ENCODE assay signal across 8 cellular contexts in genomic region chr6:24646771-24647170, GRCh38. TPM values are rescaled to one million over a fixed set of nuclear protein-coding genes. Genes with fewer than 3 reads are reported as not detected.
DNase-seq lines count a peak whose midpoint lies in the region; ATAC-seq and TF ChIP-seq lines count a peak whose summit lies in the region.

No MANE protein-coding gene starts in this region.

- in situ Hi-C loops in Caki2 (cut with HindIII; ENCODE audit: low pct_unique_long_range_greater_than_20kb, low sequenced_read_pairs): no loop called here

- 86 to 91% methylated on average over 8 of the region's 8 CpGs for WGBS in lung, 2 donors

- no peak overlapping the region for H3K4me3 ChIP-seq in HUES48 (ENCODE audit: low read depth, low read length)
- no peak overlapping the region for H3K4me3 ChIP-seq in lung

- H3K27ac Mint-ChIP-seq in activated naive CD8-positive, alpha-beta T cell treated with anti-CD3 and anti-CD28 coated beads, Interleukin-2, amount 50 U/mL, for 24 hours: no peak overlapping the region

- H3K36me3 ChIP-seq in HUES48 (ENCODE audit: control insufficient read depth, insufficient read depth, low read length) (peaks cover 18% of the 10 kb centered on the region), lung (ENCODE audit: control insufficient read depth in 2 of 2, insufficient read depth in 2 of 2, low read length in 2 of 2) (peaks cover 0 to 9% of the 10 kb centered on the region in 2 donors)

- peak overlapping the region; percentile 85 for H3K4me3 Mint-ChIP-seq in activated naive CD8-positive, alpha-beta T cell treated with anti-CD3 and anti-CD28 coated beads, Interleukin-2, amount 50 U/mL, for 24 hours

- H3K27ac ChIP-seq in HUES48 (ENCODE audit: low read depth, low read length): peak overlapping the region; percentile 38
- H3K27ac ChIP-seq in lung (ENCODE audit: low read depth in 1 of 2, low read length in 1 of 2): no peak overlapping the region

- DNase-seq in Caki2 (ENCODE audit: low read depth) (peak; percentile 76), lung (ENCODE audit: low spot score) (no peak), NK-92 (lab: John Stamatoyannopoulos, UW; ENCODE audit: unreplicated experiment) (no peak)
- no peak for DNase-seq in activated naive CD8-positive, alpha-beta T cell treated with anti-CD3 and anti-CD28 coated beads, Interleukin-2, amount 50 U/mL, for 24 hours
- DNase-seq in stimulated activated CD4-positive, alpha-beta T cell treated with anti-CD3 and anti-CD28 coated beads, Interleukin-4, amount 100 ng/mL, for 1 hour: no peak
- no peak for DNase-seq in effector CD4-positive, alpha-beta T cell

- no peak for TF ChIP-seq CTCF in lung (IDR thresholded peaks at IDR 0.05; ENCODE audit: control extremely low read depth, extremely low read depth)

- ATAC-seq in activated naive CD8-positive, alpha-beta T cell treated with anti-CD3 and anti-CD28 coated beads, Interleukin-2, amount 50 U/mL, for 24 hours: no peak
- ATAC-seq in lung (ENCODE audit: insufficient read depth, low FRiP score) (peak; percentile 42), GM21825 (IDR thresholded peaks at IDR 0.05; ENCODE audit: unreplicated experiment) (no peak)

- peaks cover 13% of the 10 kb centered on the region for H3K4me1 Mint-ChIP-seq in activated naive CD8-positive, alpha-beta T cell treated with anti-CD3 and anti-CD28 coated beads, Interleukin-2, amount 50 U/mL, for 24 hours

- peaks cover 24% of the 10 kb centered on the region for H3K27me3 Mint-ChIP-seq in activated naive CD8-positive, alpha-beta T cell treated with anti-CD3 and anti-CD28 coated beads, Interleukin-2, amount 50 U/mL, for 24 hours

- H3K9ac ChIP-seq in HUES48 (ENCODE audit: low read depth, low read length): no peak overlapping the region

- H3K4me1 ChIP-seq in HUES48 (ENCODE audit: control insufficient read depth, insufficient read depth, low read length) (peaks cover 8% of the 10 kb centered on the region; the same call in 1 of the 2 replicates), lung (ENCODE audit: control insufficient read depth in 2 of 2, insufficient read depth in 2 of 2, low read length in 2 of 2) (peaks cover 0 to 3% of the 10 kb centered on the region in 2 donors)

- H3K9me3 ChIP-seq in HUES48 (ENCODE audit: control insufficient read depth, insufficient read depth, low read length) (no peaks in the 10 kb centered on the region), lung (ENCODE audit: control insufficient read depth in 2 of 2, insufficient read depth in 1 of 2, low read length in 1 of 2) (no peaks in the 10 kb centered on the region)

- H3K27me3 ChIP-seq in HUES48 (ENCODE audit: control insufficient read depth, insufficient read depth, low read length) (peaks cover 9% of the 10 kb centered on the region), lung (ENCODE audit: control insufficient read depth, insufficient read depth) (no peaks in the 10 kb centered on the region)

- no peaks in the 10 kb centered on the region for H3K9me3 Mint-ChIP-seq in activated naive CD8-positive, alpha-beta T cell treated with anti-CD3 and anti-CD28 coated beads, Interleukin-2, amount 50 U/mL, for 24 hours

- H3K36me3 Mint-ChIP-seq in activated naive CD8-positive, alpha-beta T cell treated with anti-CD3 and anti-CD28 coated beads, Interleukin-2, amount 50 U/mL, for 24 hours (ENCODE audit: low read depth): peaks cover 3% of the 10 kb centered on the region

RNA-seq across cellular contexts. Expression of gene KIAA0319, which starts 0.8 kb away (rescaled TPM):
- total RNA-seq in Caki2 (2014; rRNA removed; shearing (Covaris generic); ENCODE audit: low replicate concordance): 6.1 and 6.4 TPM in 2 replicates
- total RNA-seq in lung: 1 to 10 TPM; 1.1 to 2.9 TPM
- polyA plus RNA-seq in lung: under 1 TPM; 0.38 to 0.59 TPM

RNA-seq across cellular contexts. Expression of gene TDP2, which starts 19.9 kb away (rescaled TPM):
- 230 and 231 TPM in 2 replicates for total RNA-seq in Caki2 (2014; rRNA removed; shearing (Covaris generic); ENCODE audit: low replicate concordance)
- 10 to 100 TPM; 36.8 to 56.8 TPM for total RNA-seq in lung
- 10 to 100 TPM; 40.7 to 42.9 TPM for polyA plus RNA-seq in lung

RNA-seq across cellular contexts. Expression of gene ACOT13, which starts 20.1 kb away (rescaled TPM):
- total RNA-seq in Caki2 (2014; rRNA removed; shearing (Covaris generic); ENCODE audit: low replicate concordance): 56.4 and 85.2 TPM in 2 replicates
- total RNA-seq in lung: 10 to 100 TPM in 1 of 2 donors, 1 to 10 TPM in 1; 4.7 to 14.1 TPM
- polyA plus RNA-seq in lung: 10 to 100 TPM; 14.6 to 59.3 TPM
